11 cellular contexts compared by ENCODE assay signal in genomic region chr17:79005063-79005861, GRCh38. TPM values are rescaled to one million over a fixed set of nuclear protein-coding genes. Genes with fewer than 3 reads are reported as not detected.
DNase-seq lines count a peak whose midpoint lies in the region; ATAC-seq and TF ChIP-seq lines count a peak whose summit lies in the region.
"Had no signal": no experiment of that assay in that cellular context is flagged by ENCODE, and none has a peak within 500 bp of the region (broad histone marks: within the 10 kb centered on the region; RNA-seq: fewer than 3 reads in every experiment).

No MANE protein-coding gene starts in this region.

- H3K27me3 ChIP-seq in mammary epithelial cell (ENCODE audit: insufficient read depth, low read length) = no peaks in the 10 kb centered on the region
- H3K27me3 ChIP-seq in osteoblast (ENCODE audit: insufficient read depth, low read length) = no peaks in the 10 kb centered on the region

- DNase-seq in DMS79 treated with DMSO at 0.1 percent for 48 hours (lab: John Stamatoyannopoulos, UW) (peak; percentile 70), NCI-H2081 treated with DMSO at 0.1 percent for 48 hours (lab: John Stamatoyannopoulos, UW) (peak; percentile 86), mammary epithelial cell (peak; percentile 61), osteoblast (ENCODE audit: insufficient read length, low spot score, missing footprints) (peak; percentile 76), T-helper 9 cell (no peak), globus pallidus (ENCODE audit: low spot score) (no peak)

- CTCF ChIA-PET in mammary epithelial cell (lab: Charles Lee; ENCODE audit: low non-redundant PET) = no interaction called here

- BruUV-seq in mammary epithelial cell (replicated peaks; lab: Mats Ljungman, UMichigan) = no TSS peak

- H3K9ac ChIP-seq in mammary epithelial cell (ENCODE audit: insufficient read depth, low read length) = no peak overlapping the region

- H2AFZ ChIP-seq in mammary epithelial cell (ENCODE audit: low read depth, low read length) = no peak overlapping the region
- no peak overlapping the region for H2AFZ ChIP-seq in osteoblast (ENCODE audit: low read length)

- H3K36me3 ChIP-seq in mammary epithelial cell (ENCODE audit: insufficient read depth, low read length) (peaks cover 3% of the 10 kb centered on the region), osteoblast (ENCODE audit: insufficient read depth, low read length) (peaks cover 2% of the 10 kb centered on the region)

- 77% methylated on average over 6 of the region's 12 CpGs for WGBS in mammary epithelial cell (ENCODE audit: low coverage, missing lambda C conversion rate)

- H4K20me1 ChIP-seq in mammary epithelial cell (ENCODE audit: insufficient read depth, low read length) (peaks cover 1% of the 10 kb centered on the region), osteoblast (ENCODE audit: insufficient read depth, low read length) (peaks cover 64% of the 10 kb centered on the region)

- dilution Hi-C loops in mammary epithelial cell (cut with HindIII; ENCODE audit: low sequenced_read_pairs) = no loop called here

- intact Hi-C loops in mammary epithelial cell (cut with micrococcal nuclease) = no loop called here

- no peak for TF ChIP-seq CTCF in mammary epithelial cell (conservative IDR thresholded peaks at IDR 0.05 in 1 of 2, IDR thresholded peaks at IDR 0.05 in 1 of 2; ENCODE audit: extremely low read depth in 1 of 2, insufficient read depth in 1 of 2, low read depth in 1 of 2, low read length in 2 of 2)
- no peak for TF ChIP-seq CTCF in osteoblast (IDR thresholded peaks at IDR 0.05; ENCODE audit: extremely low read depth, low read depth, low read length)

- no peak overlapping the region for H3K4me2 ChIP-seq in mammary epithelial cell (ENCODE audit: insufficient read depth, low read depth, low read length)
- no peak overlapping the region for H3K4me2 ChIP-seq in osteoblast (ENCODE audit: insufficient read depth, low read length)

- H3K4me3 ChIP-seq in mammary epithelial cell (replicated peaks in 1 of 3; ENCODE audit: insufficient read depth in 1 of 3, low read depth in 2 of 3, low read length in 3 of 3) (no peak overlapping the region), osteoblast (ENCODE audit: insufficient read depth, low read length) (no peak overlapping the region)
- H3K4me3 ChIP-seq: skin epidermis had no signal

- no peak overlapping the region for H3K27ac ChIP-seq in mammary epithelial cell (ENCODE audit: insufficient read depth, low read depth, low read length)
- H3K27ac ChIP-seq in osteoblast (ENCODE audit: low read depth, low read length) = no peak overlapping the region

- no peaks in the 10 kb centered on the region for H3K9me3 ChIP-seq in mammary epithelial cell (replicated peaks; ENCODE audit: insufficient read depth, low read length)
- H3K9me3 ChIP-seq in osteoblast (ENCODE audit: low read depth, low read length) = no peaks in the 10 kb centered on the region

- H3K4me1 ChIP-seq in mammary epithelial cell (ENCODE audit: insufficient read depth, low read length) (peaks cover 27% of the 10 kb centered on the region), osteoblast (ENCODE audit: insufficient read depth, low read length) (peaks cover 19% of the 10 kb centered on the region)

- ATAC-seq in HG03039 (IDR thresholded peaks at IDR 0.05; ENCODE audit: unreplicated experiment) = no peak
- no peak for ATAC-seq in HG02798 (IDR thresholded peaks at IDR 0.05; ENCODE audit: poor library complexity, unreplicated experiment)
- ATAC-seq: activated naive CD4-positive, alpha-beta T cell treated with anti-CD3 and anti-CD28 coated beads, Interleukin-2, amount 50 U/mL, for 72 hours; Right ventricle myocardium inferior had no signal

- in situ Hi-C loops in mammary epithelial cell (cut with MboI; ENCODE audit: low sequenced_read_pairs in 2 of 2) = no loop called here

- H3K79me2 ChIP-seq in mammary epithelial cell (ENCODE audit: insufficient read depth, low read length) (peaks cover 91% of the 10 kb centered on the region), osteoblast (ENCODE audit: insufficient read depth, low read length) (peaks cover 87% of the 10 kb centered on the region)

RNA-seq across cellular contexts. Expression of gene CANT1, which starts 4.3 kb away (rescaled TPM):
- total RNA-seq in mammary epithelial cell (10 to 100 TPM; 54.5 to 86.5 TPM), osteoblast (49.2 and 51.3 TPM in 2 replicates)
- 61.6 TPM for polyA plus RNA-seq in mammary epithelial cell
- 59.7 TPM for polyA minus RNA-seq in mammary epithelial cell

RNA-seq across cellular contexts. Expression of gene C1QTNF1, which starts 18.7 kb away (rescaled TPM):
- total RNA-seq in mammary epithelial cell = 10 to 100 TPM; 13.2 to 22.0 TPM
- polyA plus RNA-seq in mammary epithelial cell = 10.4 TPM
- 10.4 TPM for polyA minus RNA-seq in mammary epithelial cell
- 13.8 and 14.4 TPM in 2 replicates for total RNA-seq in osteoblast
- total RNA-seq: activated naive CD4-positive, alpha-beta T cell treated with anti-CD3 and anti-CD28 coated beads, Interleukin-2, amount 50 U/mL, for 72 hours had no signal

RNA-seq across cellular contexts. Expression of gene LGALS3BP, which starts 25.5 kb away (rescaled TPM):
- total RNA-seq in mammary epithelial cell (100 to 1,000 TPM; 173 to 221 TPM), osteoblast (388 and 457 TPM in 2 replicates)
- 109 TPM for polyA plus RNA-seq in mammary epithelial cell
- 167 TPM for polyA minus RNA-seq in mammary epithelial cell

Comparison
In these comparisons a context has a peak if more than half of its experiments do, and no peak if none do; other contexts are left out.
1. DNase-seq: peak in DMS79 treated with DMSO at 0.1 percent for 48 hours (single experiment), NCI-H2081 treated with DMSO at 0.1 percent for 48 hours (single experiment), mammary epithelial cell (single experiment) and osteoblast (single experiment); none in T-helper 9 cell (single experiment) and globus pallidus (single experiment).